In the genomic region with DNA sequence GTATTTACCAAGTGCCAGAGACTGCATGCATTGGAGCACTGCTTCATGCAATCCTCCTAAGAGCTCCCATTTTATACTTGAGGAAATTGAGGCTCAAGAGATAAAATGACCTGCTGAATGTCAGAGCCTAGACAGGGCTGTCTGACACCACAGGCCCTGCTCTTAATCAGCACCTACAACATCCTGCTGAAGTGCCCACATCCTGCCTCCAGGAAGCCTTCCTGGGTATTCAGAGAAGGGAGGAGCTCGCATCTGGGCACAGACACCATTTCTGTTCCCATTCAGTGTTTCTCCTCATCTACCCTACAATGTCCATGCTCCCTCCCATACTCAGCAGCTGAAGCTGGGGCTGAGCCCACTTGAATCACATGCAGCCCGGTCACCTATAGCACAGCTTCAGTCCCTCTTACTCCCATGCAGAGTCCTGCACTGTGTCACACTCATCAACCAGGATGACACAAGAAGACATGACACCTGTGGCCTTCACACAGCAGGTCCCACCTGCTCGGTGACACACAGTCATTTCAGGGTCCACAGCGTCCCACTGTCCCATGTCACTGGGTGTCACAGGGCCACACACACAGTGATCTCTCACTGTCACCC, we compare ENCODE assay signal across 23 cellular contexts. TPM values are rescaled to one million over a fixed set of nuclear protein-coding genes. Genes with fewer than 3 reads are reported as not detected.
DNase-seq lines count a peak whose midpoint lies in the region; ATAC-seq, FAIRE-seq and TF ChIP-seq lines count a peak whose summit lies in the region.
"Had no signal": no experiment of that assay in that cellular context is flagged by ENCODE, and none has a peak within 500 bp of the region (broad histone marks: within the 10 kb centered on the region; RNA-seq: fewer than 3 reads in every experiment).

No MANE protein-coding gene starts in this region.

- no peaks in the 10 kb centered on the region for H3K23me2 ChIP-seq in H1 (ENCODE audit: low read depth, low read length)

- no peak overlapping the region for H3K27ac ChIP-seq in CD8-positive, alpha-beta memory T cell (ENCODE audit: low read depth, low read length)
- H3K27ac ChIP-seq in H1 (ENCODE audit: low read depth, low read length), result no peak overlapping the region
- H3K27ac ChIP-seq in PC-3 (ENCODE audit: low read length), result no peak overlapping the region
- H3K27ac ChIP-seq: heart right ventricle, SJCRH30, tibial nerve had no signal

- no peaks in the 10 kb centered on the region for H3K36me3 ChIP-seq in CD8-positive, alpha-beta memory T cell (ENCODE audit: insufficient read depth, low read length)
- H3K36me3 ChIP-seq in H1 (ENCODE audit: control insufficient read depth in 2 of 4, insufficient read depth in 4 of 4, low read length in 3 of 4) (no peaks in the 10 kb centered on the region; a peak in 1 of 8 replicates), PC-3 (ENCODE audit: low read depth, low read length) (no peaks in the 10 kb centered on the region)
- H3K36me3 ChIP-seq: heart right ventricle, SJCRH30, tibial nerve had no signal

- no peak overlapping the region for H4K5ac ChIP-seq in H1 (ENCODE audit: insufficient read length, low read depth, low read length)

- no peak overlapping the region for H3K23ac ChIP-seq in H1 (ENCODE audit: insufficient read length)

- ATAC-seq in PC-3 (no peak), GM21717 (IDR thresholded peaks at IDR 0.05; ENCODE audit: unreplicated experiment) (no peak)
- ATAC-seq: heart right ventricle, HepG2, left cardiac atrium, Panc1, WTC11 had no signal

- H2AFZ ChIP-seq in H1 (ENCODE audit: low read length), result no peak overlapping the region
- H2AFZ ChIP-seq in PC-3 (ENCODE audit: low read length), result no peak overlapping the region

- no peak overlapping the region for H2BK20ac ChIP-seq in H1 (ENCODE audit: low read length)

- H3K27me3 Mint-ChIP-seq in activated CD4-positive, alpha-beta T cell treated with anti-CD3 and anti-CD28 coated beads, Interleukin-2, amount 10 ng/mL, durations not matched to agents 7 days and 5 days, result peaks cover 7% of the 10 kb centered on the region
- H3K27me3 Mint-ChIP-seq in CD8-positive, alpha-beta memory T cell, result peaks cover 5% of the 10 kb centered on the region in 2 donors

- no peak overlapping the region for H2BK15ac ChIP-seq in H1 (ENCODE audit: low read length)

- POLR2A ChIA-PET in activated CD4-positive, alpha-beta T cell treated with anti-CD3 and anti-CD28 coated beads, Interleukin-2, amount 10 ng/mL, durations not matched to agents 7 days and 5 days (lab: Charles Lee), result no interaction called here
- POLR2A ChIA-PET in CD8-positive, alpha-beta memory T cell (lab: Charles Lee), result no interaction called here
- POLR2A ChIA-PET in H1 (lab: Charles Lee; ENCODE audit: partially characterized antibody), result interaction anchor here (0.8 to 1.3 kb wide), 2 partner anchors 9 to 15 kb away, joined by 3 to 5 read pairs; no protein-coding TSS in a partner anchor
- POLR2A ChIA-PET in PC-3 (lab: Charles Lee; ENCODE audit: unreplicated experiment), result no interaction called here

- H3K9me3 Mint-ChIP-seq in activated CD4-positive, alpha-beta T cell treated with anti-CD3 and anti-CD28 coated beads, Interleukin-2, amount 10 ng/mL, durations not matched to agents 7 days and 5 days, result no peaks in the 10 kb centered on the region
- no peaks in the 10 kb centered on the region for H3K9me3 Mint-ChIP-seq in CD8-positive, alpha-beta memory T cell
- H3K9me3 Mint-ChIP-seq: stimulated activated naive CD8-positive, alpha-beta T cell treated with anti-CD3 and anti-CD28 coated beads, Interleukin-15, Interleukin-2, amounts not matched to agents 100 ng/mL and 50 ng/mL, for 24 hours; WTC11 had no signal

- CTCF ChIA-PET in activated CD4-positive, alpha-beta T cell treated with anti-CD3 and anti-CD28 coated beads, Interleukin-2, amount 10 ng/mL, durations not matched to agents 7 days and 5 days (lab: Charles Lee), result interaction anchor here (0.6 to 2.5 kb wide), 6 partner anchors 10 to 150 kb away, joined by 3 to 8 read pairs (median 4); no protein-coding TSS in a partner anchor
- CTCF ChIA-PET in CD8-positive, alpha-beta memory T cell (lab: Charles Lee), result no interaction called here
- CTCF ChIA-PET in H1 (lab: Charles Lee; ENCODE audit: partially characterized antibody) (interaction anchor here (1.0 to 36.9 kb wide), 9 partner anchors 13 to 61 kb away, joined by 3 to 624 read pairs (median 5); no protein-coding TSS in a partner anchor), PC-3 (lab: Charles Lee) (no interaction called here)

- H4K91ac ChIP-seq in H1 (replicated peaks; ENCODE audit: insufficient read length, low read length), result no peak overlapping the region

- 86% methylated on average over 4 of the region's 4 CpGs; no CpG with 5 or more reads in 1 of the 2 experiments for WGBS in H1 (ENCODE audit: extremely low coverage in 1 of 2, insufficient coverage in 1 of 2, insufficient read length in 1 of 2, insufficient replicate concordance in 2 of 2, low coverage in 1 of 2, low lambda C conversion rate in 2 of 2, missing lambda C conversion rate in 1 of 2), 2 experiments

- no peak overlapping the region for H2BK5ac ChIP-seq in H1 (ENCODE audit: low read depth, low read length)

- no peaks in the 10 kb centered on the region for H3K27me3 ChIP-seq in CD8-positive, alpha-beta memory T cell (ENCODE audit: insufficient read depth, low read length, poor library complexity, severe bottlenecking)
- peaks cover 0 to 5% (median 0%) of the 10 kb centered on the region in 4 experiments; a peak in 1 of 7 replicates for H3K27me3 ChIP-seq in H1 (replicated peaks in 1 of 4; ENCODE audit: control insufficient read depth in 3 of 4, extremely low read depth in 1 of 4, insufficient read depth in 3 of 4, low read length in 3 of 4)
- H3K27me3 ChIP-seq in PC-3 (ENCODE audit: low read length), result peaks cover 19% of the 10 kb centered on the region; the same call in 1 of the 2 replicates
- H3K27me3 ChIP-seq: SJCRH30, tibial nerve had no signal

- no peaks in the 10 kb centered on the region for H3K36me3 Mint-ChIP-seq in activated CD4-positive, alpha-beta T cell treated with anti-CD3 and anti-CD28 coated beads, Interleukin-2, amount 10 ng/mL, durations not matched to agents 7 days and 5 days (ENCODE audit: low read depth)
- no peaks in the 10 kb centered on the region for H3K36me3 Mint-ChIP-seq in CD8-positive, alpha-beta memory T cell
- H3K36me3 Mint-ChIP-seq: WTC11 had no signal

- TF ChIP-seq POLR2A in H1 (IDR thresholded peaks at IDR 0.05; ENCODE audit: control extremely low read depth in 1 of 2, low read depth in 2 of 2, low read length in 2 of 2), result no peak

- no peaks in the 10 kb centered on the region for H3F3A ChIP-seq in PC-3 (ENCODE audit: low read length, unreplicated experiment)

- no peak overlapping the region for H3K4ac ChIP-seq in H1 (replicated peaks; ENCODE audit: insufficient read length, low read depth, low read length)

- no peak overlapping the region for H3K18ac ChIP-seq in H1 (ENCODE audit: extremely low read depth, low read length)

- peak overlapping the region; percentile 52 for H3K27ac Mint-ChIP-seq in activated CD4-positive, alpha-beta T cell treated with anti-CD3 and anti-CD28 coated beads, Interleukin-2, amount 10 ng/mL, durations not matched to agents 7 days and 5 days
- H3K27ac Mint-ChIP-seq in CD8-positive, alpha-beta memory T cell, result peak overlapping the region in 5 of 8 donors; percentile 16 to 90 (median 44)
- H3K27ac Mint-ChIP-seq: stimulated activated naive CD8-positive, alpha-beta T cell treated with anti-CD3 and anti-CD28 coated beads, Interleukin-15, Interleukin-2, amounts not matched to agents 100 ng/mL and 50 ng/mL, for 24 hours; WTC11 had no signal

- peak; percentile 32 for DNase-seq in activated CD4-positive, alpha-beta T cell treated with anti-CD3 and anti-CD28 coated beads, Interleukin-2, amount 10 ng/mL, durations not matched to agents 7 days and 5 days
- DNase-seq in activated CD4-positive, alpha-beta T cell treated with anti-CD3 and anti-CD28 coated beads for 1 hour, result no peak
- DNase-seq in CD8-positive, alpha-beta memory T cell, result no peak
- DNase-seq in UCSD-AML1 (lab: John Stamatoyannopoulos, UW; ENCODE audit: unreplicated experiment) (peak; percentile 53), H1 (ENCODE audit: low read depth in 1 of 2, low spot score in 2 of 2) (no peak), NCI-H1930 (lab: John Stamatoyannopoulos, UW) (no peak), PC-3 (no peak)
- DNase-seq: heart right ventricle; left cardiac atrium; mesenchymal stem cell; NCI-H2107; NCI-H510A; NK-92 treated with Interleukin-12 subunit alpha and Interleukin-12 subunit beta, amount 100 ng/mL, for 24 hours; SJCRH30; small intestine; stimulated activated CD4-positive, alpha-beta T cell treated with anti-CD3 and anti-CD28 coated beads, Interleukin-2, amount 100 ng/mL, for 48 hours had no signal

- H4K20me1 ChIP-seq in H1 (replicated peaks in 1 of 2; ENCODE audit: control insufficient read depth in 1 of 2, insufficient read depth in 2 of 2, low read length in 2 of 2), result peaks cover 0 to 2% of the 10 kb centered on the region in 2 experiments
- H4K20me1 ChIP-seq in PC-3 (ENCODE audit: low read length), result no peaks in the 10 kb centered on the region

- TF ChIP-seq RAD21 in H1 (IDR thresholded peaks at IDR 0.05 in 1 of 2, conservative IDR thresholded peaks at IDR 0.05 in 1 of 2; ENCODE audit: low read depth in 2 of 2, low read length in 2 of 2), result no peak

- no peak overlapping the region for H3K9ac ChIP-seq in H1 (replicated peaks in 1 of 4; ENCODE audit: extremely low read depth in 1 of 4, low read depth in 3 of 4, low read length in 3 of 4)
- no peak overlapping the region for H3K9ac ChIP-seq in PC-3 (ENCODE audit: low read length)

- no peak overlapping the region for H3K4me3 ChIP-seq in CD8-positive, alpha-beta memory T cell (ENCODE audit: low read length)
- H3K4me3 ChIP-seq in H1 (ENCODE audit: extremely low read depth in 1 of 4, insufficient read depth in 2 of 4, low read depth in 3 of 4, low read length in 4 of 4) (no peak overlapping the region), PC-3 (ENCODE audit: low read length) (no peak overlapping the region)
- H3K4me3 ChIP-seq: heart right ventricle, SJCRH30, tibial nerve had no signal

- no peak for FAIRE-seq in H1 (lab: Jason Lieb, UNC)
- FAIRE-seq: A204.1, HepG2, small intestine had no signal

- H3K79me2 ChIP-seq in H1 (ENCODE audit: control insufficient read depth in 1 of 2, insufficient read depth in 2 of 2, low read length in 2 of 2) (no peaks in the 10 kb centered on the region), PC-3 (ENCODE audit: low read length) (no peaks in the 10 kb centered on the region)

- H3K4me1 Mint-ChIP-seq in activated CD4-positive, alpha-beta T cell treated with anti-CD3 and anti-CD28 coated beads, Interleukin-2, amount 10 ng/mL, durations not matched to agents 7 days and 5 days, result peaks cover 41% of the 10 kb centered on the region
- H3K4me1 Mint-ChIP-seq in CD8-positive, alpha-beta memory T cell, result peaks cover 16 to 23% (median 22%) of the 10 kb centered on the region in 3 donors

- BruUV-seq in PC-3 (replicated peaks; lab: Mats Ljungman, UMichigan), result no TSS peak

- intact Hi-C loops in PC-3 (cut with micrococcal nuclease), result no loop called here

- no peak overlapping the region for H3K56ac ChIP-seq in H1 (replicated peaks; ENCODE audit: insufficient read length, low read depth, low read length)

- H2AK5ac ChIP-seq in H1 (ENCODE audit: low read depth, low read length), result peak overlapping the region; percentile 2; the same call in 1 of the 2 replicates

- H3K4me1 ChIP-seq in CD8-positive, alpha-beta memory T cell (ENCODE audit: insufficient read depth, low read length), result peaks cover 18% of the 10 kb centered on the region
- H3K4me1 ChIP-seq in H1 (replicated peaks in 1 of 4; ENCODE audit: control insufficient read depth in 3 of 4, insufficient read depth in 4 of 4, low read length in 3 of 4), result peaks cover 0 to 8% (median 4%) of the 10 kb centered on the region in 4 experiments; a peak in 3 of 7 replicates
- H3K4me1 ChIP-seq in PC-3 (ENCODE audit: insufficient read depth, low read length), result no peaks in the 10 kb centered on the region

- TF ChIP-seq EP300 in H1 (IDR thresholded peaks at IDR 0.05; ENCODE audit: borderline replicate concordance in 1 of 2, low read depth in 2 of 2, low read length in 2 of 2), result no peak

- no peaks in the 10 kb centered on the region for H3K9me3 ChIP-seq in CD8-positive, alpha-beta memory T cell (ENCODE audit: low read length)
- H3K9me3 ChIP-seq in H1 (ENCODE audit: insufficient read depth in 2 of 2, low read depth in 1 of 2, low read length in 1 of 2) (no peaks in the 10 kb centered on the region), PC-3 (ENCODE audit: low read length) (no peaks in the 10 kb centered on the region)
- H3K9me3 ChIP-seq: heart right ventricle, SJCRH30, tibial nerve had no signal

- H2BK120ac ChIP-seq in H1 (replicated peaks; ENCODE audit: low read depth, low read length), result no peak overlapping the region

- H3K9me2 ChIP-seq in PC-3 (replicated peaks; ENCODE audit: low read length), result no peaks in the 10 kb centered on the region

- no peaks in the 10 kb centered on the region for H3K79me1 ChIP-seq in H1 (ENCODE audit: low read depth, low read length)

- no peak for TF ChIP-seq CTCF in H1 (IDR thresholded peaks at IDR 0.05; ENCODE audit: control extremely low read depth in 1 of 3, insufficient read depth in 1 of 3, low read depth in 1 of 3, low read length in 3 of 3)
- no peak for TF ChIP-seq CTCF in PC-3 (conservative IDR thresholded peaks at IDR 0.05; ENCODE audit: low read depth, low read length)

- no peak overlapping the region for H3K14ac ChIP-seq in H1 (ENCODE audit: insufficient read length)

- H3K4me3 Mint-ChIP-seq in activated CD4-positive, alpha-beta T cell treated with anti-CD3 and anti-CD28 coated beads, Interleukin-2, amount 10 ng/mL, durations not matched to agents 7 days and 5 days, result peak overlapping the region; percentile 6
- H3K4me3 Mint-ChIP-seq in CD8-positive, alpha-beta memory T cell, result peak overlapping the region in 1 of 7 donors; percentile 23
- H3K4me3 Mint-ChIP-seq: stimulated activated naive CD8-positive, alpha-beta T cell treated with anti-CD3 and anti-CD28 coated beads, Interleukin-15, Interleukin-2, amounts not matched to agents 100 ng/mL and 50 ng/mL, for 24 hours; WTC11 had no signal

- H4K8ac ChIP-seq in H1 (ENCODE audit: extremely low read depth, insufficient read depth, low read length), result no peak overlapping the region

- no peak overlapping the region for H2BK12ac ChIP-seq in H1 (ENCODE audit: low read depth, low read length)

- no peak overlapping the region for H3K4me2 ChIP-seq in H1 (ENCODE audit: insufficient read depth in 1 of 2, low read depth in 2 of 2, low read length in 2 of 2)
- H3K4me2 ChIP-seq in PC-3 (ENCODE audit: low read length), result no peak overlapping the region

RNA-seq across cellular contexts. Expression of gene PDE2A, which starts 53.1 kb away (rescaled TPM):
- under 1 TPM; 0.40 to 0.48 TPM for total RNA-seq in activated CD4-positive, alpha-beta T cell treated with anti-CD3 and anti-CD28 coated beads, Interleukin-2, amount 10 ng/mL, durations not matched to agents 7 days and 5 days
- total RNA-seq in CD8-positive, alpha-beta memory T cell, result under 1 TPM; 0.55 to 0.66 TPM
- 0.08 TPM for polyA plus RNA-seq in CD8-positive, alpha-beta memory T cell
- total RNA-seq in H1 (2021; fragmentation: NEBNext Ultra II Directional; extraction: Animal tissue kit (Norgen Biotek cat#: 25700)), result 3.4 and 5.0 TPM in 2 replicates
- 7.1 and 10.0 TPM in 2 replicates for polyA plus RNA-seq in H1 (2011; rRNA removed)
- 5.7 TPM for polyA plus RNA-seq in H1 (2011; cell fraction: cytosol; rRNA removed)
- 14.6 TPM for polyA plus RNA-seq in H1 (2011; cell fraction: nucleus; rRNA removed)
- polyA plus RNA-seq in H1 (2012, experiment 1 of 2), result 1.8 to 6.8 TPM (median 3.9 TPM) in 4 replicates
- 2.9 TPM for polyA plus RNA-seq in H1 (2012, experiment 2 of 2)
- polyA plus RNA-seq in H1 (2013, experiment 1 of 2), result 4.1 TPM
- 4.8 TPM for polyA plus RNA-seq in H1 (2013, experiment 2 of 2)
- 5.9 and 10.1 TPM in 2 replicates for polyA minus RNA-seq in H1 (2011; rRNA and poly(A)+ RNA removed)
- polyA minus RNA-seq in H1 (2011; cell fraction: cytosol; rRNA and poly(A)+ RNA removed), result 2.1 TPM
- polyA minus RNA-seq in H1 (2011; cell fraction: nucleus; rRNA and poly(A)+ RNA removed), result 6.0 TPM
- total RNA-seq in PC-3 (2014; rRNA removed), result 2.6 and 2.7 TPM in 2 replicates
- total RNA-seq: HepG2 had no signal

Comparison
In these comparisons a context has a peak if more than half of its experiments do, and no peak if none do; other contexts are left out.
1. DNase-seq: peak in activated CD4-positive, alpha-beta T cell treated with anti-CD3 and anti-CD28 coated beads, Interleukin-2, amount 10 ng/mL, durations not matched to agents 7 days and 5 days (single experiment) and UCSD-AML1 (single experiment); none in activated CD4-positive, alpha-beta T cell treated with anti-CD3 and anti-CD28 coated beads for 1 hour (single experiment), CD8-positive, alpha-beta memory T cell (0 of 5), H1 (0 of 2), NCI-H1930 (0 of 2) and PC-3 (single experiment).
2. CTCF ChIA-PET loops: an anchor here in activated CD4-positive, alpha-beta T cell treated with anti-CD3 and anti-CD28 coated beads, Interleukin-2, amount 10 ng/mL, durations not matched to agents 7 days and 5 days (0.6 to 2.5 kb wide) and H1 (1.0 to 36.9 kb wide); none called in CD8-positive, alpha-beta memory T cell and PC-3.